9 cellular contexts compared by ENCODE assay signal in genomic region chr5:113202904-113203716, GRCh38.
DNase-seq lines count a peak whose midpoint lies in the region; FAIRE-seq and TF ChIP-seq lines count a peak whose summit lies in the region.
"Had no signal": no experiment of that assay in that cellular context is flagged by ENCODE, and none has a peak within 500 bp of the region (broad histone marks: within the 10 kb centered on the region; RNA-seq: fewer than 3 reads in every experiment).

No MANE protein-coding gene starts in this region.

- no peaks in the 10 kb centered on the region for H3K27me3 ChIP-seq in Caco-2 (replicated peaks; ENCODE audit: control insufficient read depth, insufficient read depth, low read length)
- no peaks in the 10 kb centered on the region for H3K27me3 ChIP-seq in esophagus muscularis mucosa
- H3K27me3 ChIP-seq: MG63 had no signal

- H3K4me3 ChIP-seq in Caco-2 (ENCODE audit: low read depth, low read length) (no peak overlapping the region), fibroblast of mammary gland (ENCODE audit: control insufficient read depth, low read depth, low read length) (no peak overlapping the region), kidney (ENCODE audit: low read length in 2 of 2) (no peak overlapping the region), esophagus muscularis mucosa (peak overlapping the region in 2 of 4 donors; percentile 9 to 12)
- H3K4me3 ChIP-seq: MG63 had no signal

- TF ChIP-seq CTCF in Caco-2 (IDR thresholded peaks at IDR 0.05; ENCODE audit: insufficient read depth in 1 of 2, low read depth in 1 of 2, low read length in 1 of 2, severe bottlenecking in 1 of 2, unreplicated experiment in 1 of 2) (no peak), RWPE1 (conservative IDR thresholded peaks at IDR 0.05; ENCODE audit: low read depth) (no peak), fibroblast of mammary gland (conservative IDR thresholded peaks at IDR 0.05; ENCODE audit: control insufficient read depth, insufficient read depth, low read depth, low read length) (no peak), nephron progenitor cell (IDR thresholded peaks at IDR 0.05) (no peak), CD14-positive monocyte (IDR thresholded peaks at IDR 0.05) (no peak), kidney (IDR thresholded peaks at IDR 0.05; ENCODE audit: borderline replicate concordance, extremely low read depth, insufficient read depth) (no peak), esophagus muscularis mucosa (IDR thresholded peaks at IDR 0.05) (no peak)

- H3K4me3 Mint-ChIP-seq in Caco-2 (ENCODE audit: unreplicated experiment) (peak overlapping the region; percentile 29), nephron progenitor cell (peak overlapping the region; percentile 50), CD14-positive monocyte (no peak overlapping the region), immature natural killer cell (no peak overlapping the region)

- H3K36me3 ChIP-seq in Caco-2 (ENCODE audit: control insufficient read depth, insufficient read depth, low read length) (no peaks in the 10 kb centered on the region), kidney (ENCODE audit: control insufficient read depth in 1 of 2, insufficient read depth in 2 of 2, low read length in 2 of 2) (no peaks in the 10 kb centered on the region), esophagus muscularis mucosa (no peaks in the 10 kb centered on the region)
- H3K36me3 ChIP-seq: MG63 had no signal

- no peaks in the 10 kb centered on the region for H3K9me3 ChIP-seq in Caco-2
- H3K9me3 ChIP-seq in kidney (ENCODE audit: control insufficient read depth in 1 of 2, low read length in 2 of 2) = no peaks in the 10 kb centered on the region
- H3K9me3 ChIP-seq in esophagus muscularis mucosa = no peaks in the 10 kb centered on the region
- H3K9me3 ChIP-seq: MG63 had no signal

- H3K9ac ChIP-seq in kidney (ENCODE audit: low read length in 2 of 2) = no peak overlapping the region

- POLR2A ChIA-PET in Caco-2 (lab: Charles Lee) = no interaction called here
- POLR2A ChIA-PET in RWPE1 (lab: Yijun Ruan, JAX; ENCODE audit: low non-redundant PET) = interaction anchor here (0.7 kb wide), 1 partner anchor 311 kb away, joined by 7 read pairs; no protein-coding TSS in a partner anchor

- peaks cover 16% of the 10 kb centered on the region for H3K27me3 Mint-ChIP-seq in Caco-2 (ENCODE audit: insufficient read depth, unreplicated experiment)
- H3K27me3 Mint-ChIP-seq in nephron progenitor cell (ENCODE audit: low read depth, poor library complexity) = no peaks in the 10 kb centered on the region
- H3K27me3 Mint-ChIP-seq in CD14-positive monocyte (ENCODE audit: low read depth in 3 of 3) = peaks cover 0 to 2% (median 1%) of the 10 kb centered on the region in 3 donors
- H3K27me3 Mint-ChIP-seq in immature natural killer cell (ENCODE audit: low read depth in 3 of 3) = peaks cover 0 to 4% (median 3%) of the 10 kb centered on the region in 3 donors

- no peak for FAIRE-seq in kidney (lab: Jason Lieb, UNC)

- no peak overlapping the region for H3K27ac Mint-ChIP-seq in Caco-2 (ENCODE audit: unreplicated experiment)
- peak overlapping the region; percentile 9 for H3K27ac Mint-ChIP-seq in nephron progenitor cell
- H3K27ac Mint-ChIP-seq in CD14-positive monocyte = no peak overlapping the region
- no peak overlapping the region for H3K27ac Mint-ChIP-seq in immature natural killer cell

- WGBS in esophagus muscularis mucosa = 80% methylated on average over 22 of the region's 25 CpGs

- TF ChIP-seq POLR2A in esophagus muscularis mucosa (IDR thresholded peaks at IDR 0.05; ENCODE audit: low read depth) = no peak

- no peaks in the 10 kb centered on the region for H3K36me3 Mint-ChIP-seq in Caco-2 (ENCODE audit: insufficient read depth, unreplicated experiment)
- H3K36me3 Mint-ChIP-seq in nephron progenitor cell (ENCODE audit: low read depth) = no peaks in the 10 kb centered on the region
- no peaks in the 10 kb centered on the region for H3K36me3 Mint-ChIP-seq in CD14-positive monocyte
- H3K36me3 Mint-ChIP-seq in immature natural killer cell = no peaks in the 10 kb centered on the region

- H3K4me1 Mint-ChIP-seq in Caco-2 (ENCODE audit: low read depth, unreplicated experiment) (no peaks in the 10 kb centered on the region), nephron progenitor cell (peaks cover 90% of the 10 kb centered on the region), CD14-positive monocyte (no peaks in the 10 kb centered on the region), immature natural killer cell (no peaks in the 10 kb centered on the region)

- H3K4me1 ChIP-seq in Caco-2 = peaks cover 9% of the 10 kb centered on the region
- peaks cover 0 to 10% of the 10 kb centered on the region in 2 donors for H3K4me1 ChIP-seq in kidney (ENCODE audit: control insufficient read depth in 1 of 2, insufficient read depth in 1 of 2, low read depth in 1 of 2, low read length in 2 of 2)
- H3K4me1 ChIP-seq in esophagus muscularis mucosa = peaks cover 13 to 43% (median 15%) of the 10 kb centered on the region in 4 donors

- peak overlapping the region; percentile 72 for H3K27ac ChIP-seq in RWPE1
- no peak overlapping the region for H3K27ac ChIP-seq in kidney (ENCODE audit: low read depth in 2 of 2, low read length in 2 of 2)
- H3K27ac ChIP-seq in esophagus muscularis mucosa (replicated peaks in 1 of 4) = peak overlapping the region in 1 of 4 donors; percentile 24

- intact Hi-C loops in Caco-2 (cut with micrococcal nuclease; ENCODE audit: unreplicated experiment) (no loop called here), CD14-positive monocyte (cut with micrococcal nuclease) (no loop called here), kidney (cut with DNase I) (no loop called here), esophagus muscularis mucosa (cut with DNase I) (no loop called here)

- H3K9me3 Mint-ChIP-seq in Caco-2 (ENCODE audit: unreplicated experiment) = no peaks in the 10 kb centered on the region
- no peaks in the 10 kb centered on the region for H3K9me3 Mint-ChIP-seq in nephron progenitor cell
- H3K9me3 Mint-ChIP-seq in CD14-positive monocyte = peaks cover 0 to 6% (median 0%) of the 10 kb centered on the region in 7 donors
- no peaks in the 10 kb centered on the region for H3K9me3 Mint-ChIP-seq in immature natural killer cell

- peak; percentile 24 to 52 for DNase-seq in Caco-2
- DNase-seq in RWPE1 (ENCODE audit: low spot score) = peak; percentile 96
- peak; percentile 22 for DNase-seq in fibroblast of mammary gland (ENCODE audit: low read depth)
- DNase-seq in nephron progenitor cell = peak; percentile 32
- DNase-seq in CD14-positive monocyte (ENCODE audit: low spot score) = no peak
- no peak for DNase-seq in immature natural killer cell
- no peak for DNase-seq in kidney
- DNase-seq in esophagus muscularis mucosa (ENCODE audit: extremely low spot score) = no peak
- DNase-seq: MG63 had no signal

- no peak for TF ChIP-seq EP300 in esophagus muscularis mucosa (IDR thresholded peaks at IDR 0.05)

- no TSS peak for BruUV-seq in Caco-2 (replicated peaks; lab: Mats Ljungman, UMichigan)

- CTCF ChIA-PET in Caco-2 (lab: Charles Lee) (no interaction called here), RWPE1 (lab: Yijun Ruan, JAX) (interaction anchor here (0.6 to 1.8 kb wide), 4 partner anchors 8 to 61 kb away, joined by 3 to 4 read pairs (median 3); no protein-coding TSS in a partner anchor)

Comparison
In these comparisons a context has a peak if more than half of its experiments do, and no peak if none do; other contexts are left out.
1. DNase-seq: peak in Caco-2 (2 of 2), RWPE1 (single experiment), fibroblast of mammary gland (single experiment) and nephron progenitor cell (single experiment); none in CD14-positive monocyte (single experiment), immature natural killer cell (0 of 3), kidney (single experiment) and esophagus muscularis mucosa (single experiment).
2. H3K4me3 Mint-ChIP-seq: peak in Caco-2 (single experiment) and nephron progenitor cell (single experiment); none in CD14-positive monocyte (0 of 2) and immature natural killer cell (0 of 5).